ENCODE assay signal across 18 cellular contexts in the genomic region with DNA sequence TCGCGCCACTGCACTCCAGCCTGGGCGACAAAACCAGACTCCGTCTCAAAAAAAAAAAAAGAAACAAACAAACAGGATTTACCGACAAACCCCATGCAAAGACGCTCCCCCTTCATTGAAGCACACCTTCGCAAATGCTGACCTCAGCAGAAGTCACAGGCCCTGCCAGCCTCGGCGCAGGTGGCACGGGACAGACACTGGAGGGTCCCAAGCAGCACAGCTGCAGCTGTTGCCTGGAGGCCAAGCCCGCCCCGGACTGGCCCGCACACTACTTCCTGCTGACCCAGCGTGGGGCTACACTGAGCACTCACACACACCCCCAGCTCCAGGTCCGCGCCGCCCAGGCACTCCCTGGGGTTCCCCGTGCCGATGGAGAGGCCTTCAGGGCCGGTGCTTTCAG. TPM values are rescaled to one million over a fixed set of nuclear protein-coding genes. Genes with fewer than 3 reads are reported as not detected.
DNase-seq lines count a peak whose midpoint lies in the region; TF ChIP-seq lines count a peak whose summit lies in the region.
"Had no signal": no experiment of that assay in that cellular context is flagged by ENCODE, and none has a peak within 500 bp of the region (broad histone marks: within the 10 kb centered on the region; RNA-seq: fewer than 3 reads in every experiment).

No MANE protein-coding gene starts in this region.

- no peak overlapping the region for H3K4me3 ChIP-seq in SJCRH30
- H3K4me3 ChIP-seq: MG63, PC-9, SK-N-MC had no signal

- peaks cover 35% of the 10 kb centered on the region for H3K4me1 Mint-ChIP-seq in nephron
- no peaks in the 10 kb centered on the region for H3K4me1 Mint-ChIP-seq in activated CD4-positive, alpha-beta memory T cell treated with anti-CD3 and anti-CD28 coated beads for 36 hours (ENCODE audit: low read depth)

- H3K27ac Mint-ChIP-seq in nephron, result peak overlapping the region in 2 of 3 experiments; percentile 26 to 97
- H3K27ac Mint-ChIP-seq in activated CD4-positive, alpha-beta memory T cell treated with anti-CD3 and anti-CD28 coated beads for 36 hours, result no peak overlapping the region
- H3K27ac Mint-ChIP-seq: HFFc6 had no signal

- H3K9me3 ChIP-seq in SJCRH30 (replicated peaks), result no peaks in the 10 kb centered on the region
- H3K9me3 ChIP-seq: MG63 had no signal

- intact Hi-C loops in activated CD4-positive, alpha-beta memory T cell treated with anti-CD3 and anti-CD28 coated beads for 36 hours (cut with micrococcal nuclease), result no loop called here

- TF ChIP-seq CTCF in nephron (IDR thresholded peaks at IDR 0.05; ENCODE audit: unreplicated experiment in 3 of 3), result no peak

- no peak overlapping the region for H3K4me3 Mint-ChIP-seq in nephron
- H3K4me3 Mint-ChIP-seq in activated CD4-positive, alpha-beta memory T cell treated with anti-CD3 and anti-CD28 coated beads for 36 hours, result no peak overlapping the region
- H3K4me3 Mint-ChIP-seq: HFFc6 had no signal

- peaks cover 17% of the 10 kb centered on the region for H3K4me1 ChIP-seq in SJCRH30

- H3K36me3 Mint-ChIP-seq in nephron (ENCODE audit: low read depth), result no peaks in the 10 kb centered on the region
- H3K36me3 Mint-ChIP-seq in activated CD4-positive, alpha-beta memory T cell treated with anti-CD3 and anti-CD28 coated beads for 36 hours, result no peaks in the 10 kb centered on the region

- H3K9me3 Mint-ChIP-seq in nephron, result no peaks in the 10 kb centered on the region
- no peaks in the 10 kb centered on the region for H3K9me3 Mint-ChIP-seq in activated CD4-positive, alpha-beta memory T cell treated with anti-CD3 and anti-CD28 coated beads for 36 hours
- H3K9me3 Mint-ChIP-seq: HFFc6 had no signal

- no peaks in the 10 kb centered on the region for H3K27me3 ChIP-seq in SJCRH30
- H3K27me3 ChIP-seq: MG63 had no signal

- H3K36me3 ChIP-seq in SJCRH30, result no peaks in the 10 kb centered on the region
- H3K36me3 ChIP-seq: MG63 had no signal

- peak; percentile 1 for DNase-seq in GM03348 (ENCODE audit: low spot score)
- DNase-seq in SJCRH30, result peak; percentile 57 to 64
- DNase-seq in activated CD4-positive, alpha-beta memory T cell treated with anti-CD3 and anti-CD28 coated beads for 36 hours, result no peak
- no peak for DNase-seq in KBM-7
- no peak for DNase-seq in activated naive CD4-positive, alpha-beta T cell (lab: John Stamatoyannopoulos, UW)
- DNase-seq in activated CD4-positive, alpha-beta T cell treated with anti-CD3 and anti-CD28 coated beads for 48 hours, result no peak
- DNase-seq: C1 segment of cervical spinal cord, HFFc6, MG63, NCI-H1092 treated with DMSO at 0.1 percent for 48 hours, NCI-H1694, NCI-H2107, NCI-H226, NCI-H69, PC-9 had no signal

- H3K27ac ChIP-seq in SJCRH30, result no peak overlapping the region
- H3K27ac ChIP-seq: HL-60, PC-9, SK-N-MC had no signal

- in situ Hi-C loops in KBM-7 (cut with MboI; ENCODE audit: low pct_unique_long_range_greater_than_20kb, low sequenced_read_pairs), result no loop called here

- CTCF ChIA-PET in activated CD4-positive, alpha-beta memory T cell treated with anti-CD3 and anti-CD28 coated beads for 36 hours (lab: Charles Lee), result no interaction called here

- no peaks in the 10 kb centered on the region for H3K27me3 Mint-ChIP-seq in nephron (ENCODE audit: low read depth)
- H3K27me3 Mint-ChIP-seq in activated CD4-positive, alpha-beta memory T cell treated with anti-CD3 and anti-CD28 coated beads for 36 hours, result no peaks in the 10 kb centered on the region

- POLR2A ChIA-PET in activated CD4-positive, alpha-beta memory T cell treated with anti-CD3 and anti-CD28 coated beads for 36 hours (lab: Charles Lee), result no interaction called here

RNA-seq across cellular contexts. Expression of a gene that starts 31.2 kb away (rescaled TPM):
- total RNA-seq in SJCRH30 (2014; rRNA removed; shearing (Covaris generic)), result 18.0 and 27.5 TPM in 2 replicates
- 10 to 100 TPM; 35.4 to 40.2 TPM for total RNA-seq in activated CD4-positive, alpha-beta memory T cell treated with anti-CD3 and anti-CD28 coated beads for 36 hours

RNA-seq across cellular contexts. Expression of a gene that starts 41.0 kb away (rescaled TPM):
- total RNA-seq in SJCRH30 (2014; rRNA removed; shearing (Covaris generic)), result 71.2 and 91.3 TPM in 2 replicates
- 100 to 1,000 TPM; 112 to 114 TPM for total RNA-seq in activated CD4-positive, alpha-beta memory T cell treated with anti-CD3 and anti-CD28 coated beads for 36 hours

RNA-seq across cellular contexts. Expression of a gene that starts 41.1 kb away (rescaled TPM):
- total RNA-seq in SJCRH30 (2014; rRNA removed; shearing (Covaris generic)), result 39.6 and 42.4 TPM in 2 replicates
- 10 to 100 TPM; 25.5 to 26.9 TPM for total RNA-seq in activated CD4-positive, alpha-beta memory T cell treated with anti-CD3 and anti-CD28 coated beads for 36 hours

RNA-seq across cellular contexts. Expression of a gene that starts 50.3 kb away (rescaled TPM):
- total RNA-seq in SJCRH30 (2014; rRNA removed; shearing (Covaris generic)), result 25.9 and 31.5 TPM in 2 replicates
- 10 to 100 TPM; 44.4 to 47.8 TPM for total RNA-seq in activated CD4-positive, alpha-beta memory T cell treated with anti-CD3 and anti-CD28 coated beads for 36 hours

Comparison
In these comparisons a context has a peak if more than half of its experiments do, and no peak if none do; other contexts are left out.
1. DNase-seq: peak in GM03348 (single experiment) and SJCRH30 (2 of 2); none in activated CD4-positive, alpha-beta memory T cell treated with anti-CD3 and anti-CD28 coated beads for 36 hours (single experiment), KBM-7 (single experiment), activated naive CD4-positive, alpha-beta T cell (0 of 4) and activated CD4-positive, alpha-beta T cell treated with anti-CD3 and anti-CD28 coated beads for 48 hours (single experiment).